In the genomic region with DNA sequence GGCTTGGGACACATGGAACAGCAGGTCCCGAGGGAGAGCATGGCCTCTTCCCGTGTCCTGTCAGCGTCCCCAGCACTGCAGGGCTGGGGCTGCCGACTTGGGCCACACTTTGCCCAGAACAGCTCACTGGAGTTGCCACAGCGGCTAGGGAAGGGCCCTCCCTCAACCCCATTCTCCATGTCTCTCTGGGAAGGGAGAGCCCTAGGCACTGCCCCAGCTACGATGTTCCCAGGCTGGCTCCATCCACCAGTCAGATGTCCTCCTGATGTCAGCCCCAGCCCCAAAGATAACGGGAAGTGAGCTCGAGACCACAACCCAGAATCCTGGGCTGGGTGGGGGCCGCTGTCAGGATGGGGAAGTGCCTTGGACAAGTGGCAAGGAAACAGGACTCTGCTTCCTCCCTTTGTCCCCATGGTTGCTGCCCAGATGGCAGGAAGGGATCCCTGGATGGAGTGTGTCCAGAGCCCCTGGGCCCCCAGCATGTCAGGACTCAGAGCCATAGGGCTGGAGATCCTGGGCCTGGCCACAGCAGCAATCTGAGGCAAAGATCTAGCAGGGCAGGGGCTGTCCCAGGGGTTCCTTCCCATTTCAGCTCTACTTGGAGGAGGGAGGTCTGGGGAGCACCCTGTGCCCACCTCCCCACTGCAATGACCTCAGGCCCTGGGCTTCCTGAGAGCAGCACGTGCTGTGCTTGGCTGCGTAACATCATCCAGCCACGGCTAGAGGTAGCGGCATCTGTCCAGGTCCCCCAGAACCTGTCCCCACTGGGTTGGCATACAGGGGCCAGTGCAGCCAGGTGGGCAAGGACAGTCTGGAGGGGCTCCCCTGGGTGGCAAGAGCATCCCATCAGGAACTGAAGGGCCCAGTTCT, we compare ENCODE assay signal across 11 cellular contexts. TPM values are rescaled to one million over a fixed set of nuclear protein-coding genes. Genes with fewer than 3 reads are reported as not detected.
A peak's percentile ranks its signal among the peaks of the same experiment; 100 is the strongest.
DNase-seq lines count a peak whose midpoint lies in the region; ATAC-seq and TF ChIP-seq lines count a peak whose summit lies in the region.
"Not testable (repeated sequence)": the region's sequence is repeated elsewhere in the genome, so short reads cannot be mapped to it uniquely, and the experiment has no call there.
"Had no signal": no experiment of that assay in that cellular context is flagged by ENCODE, and none has a peak within 500 bp of the region (broad histone marks: within the 10 kb centered on the region; RNA-seq: fewer than 3 reads in every experiment).

No MANE protein-coding gene starts in this region.

- H3K79me2 ChIP-seq in osteoblast (ENCODE audit: insufficient read depth, low read length) = not testable (repeated sequence)

- not testable (repeated sequence) for H3K36me3 ChIP-seq in CD8-positive, alpha-beta memory T cell (ENCODE audit: insufficient read depth, low read length); naive thymus-derived CD4-positive, alpha-beta T cell (ENCODE audit: control insufficient read depth in 2 of 3, insufficient read depth in 3 of 3, low read length in 3 of 3); osteoblast (ENCODE audit: insufficient read depth, low read length); upper lobe of right lung

- not testable (repeated sequence) for ATAC-seq in WTC11; central memory CD8-positive, alpha-beta T cell (replicated peaks; ENCODE audit: extremely low read depth, poor library complexity, severe bottlenecking); naive thymus-derived CD4-positive, alpha-beta T cell; upper lobe of right lung

- H3K4me2 ChIP-seq in osteoblast (ENCODE audit: insufficient read depth, low read length) = not testable (repeated sequence)

- TF ChIP-seq CTCF in WTC11 (IDR thresholded peaks at IDR 0.05); osteoblast (IDR thresholded peaks at IDR 0.05; ENCODE audit: extremely low read depth, low read depth, low read length); upper lobe of right lung (IDR thresholded peaks at IDR 0.05): not testable (repeated sequence)

- intact Hi-C loops in naive thymus-derived CD4-positive, alpha-beta T cell (cut with micrococcal nuclease); upper lobe of right lung (cut with DNase I): not testable (repeated sequence)

- not testable (repeated sequence) for H3K4me3 ChIP-seq in CD8-positive, alpha-beta memory T cell (ENCODE audit: low read length); naive thymus-derived CD4-positive, alpha-beta T cell (ENCODE audit: low read length); osteoblast (ENCODE audit: insufficient read depth, low read length); upper lobe of right lung

- CTCF ChIA-PET in CD8-positive, alpha-beta memory T cell (lab: Charles Lee); WTC11 (lab: Charles Lee); activated naive CD4-positive, alpha-beta T cell treated with anti-CD3 and anti-CD28 coated beads, Interleukin-2, amount 10 ng/mL, durations not matched to agents 7 days and 5 days (lab: Charles Lee); naive thymus-derived CD4-positive, alpha-beta T cell (lab: Charles Lee): not testable (repeated sequence)

- POLR2A ChIA-PET in CD8-positive, alpha-beta memory T cell (lab: Charles Lee); WTC11 (lab: Charles Lee); naive thymus-derived CD4-positive, alpha-beta T cell (lab: Charles Lee): not testable (repeated sequence)

- H3K9me3 ChIP-seq in CD8-positive, alpha-beta memory T cell (ENCODE audit: low read length); naive thymus-derived CD4-positive, alpha-beta T cell (ENCODE audit: control insufficient read depth in 2 of 3, low read length in 3 of 3); osteoblast (ENCODE audit: low read depth, low read length); upper lobe of right lung: not testable (repeated sequence)

- not testable (repeated sequence) for H3K27ac ChIP-seq in CD8-positive, alpha-beta memory T cell (ENCODE audit: low read depth, low read length); naive thymus-derived CD4-positive, alpha-beta T cell (ENCODE audit: low read depth, low read length); osteoblast (ENCODE audit: low read depth, low read length); upper lobe of right lung

- not testable (repeated sequence) for DNase-seq in CD8-positive, alpha-beta memory T cell; WTC11 (ENCODE audit: low spot score); activated naive CD4-positive, alpha-beta T cell treated with anti-CD3 and anti-CD28 coated beads, Interleukin-2, amount 10 ng/mL, durations not matched to agents 7 days and 5 days
- peak in 1 of 2 donors; percentile 8 for DNase-seq in central memory CD8-positive, alpha-beta T cell (ENCODE audit: low spot score in 2 of 2)
- DNase-seq in islet precursor cell (peak; percentile 29), osteoblast (ENCODE audit: insufficient read length, low spot score, missing footprints) (peak; percentile 17), upper lobe of right lung (peak; percentile 44)
- DNase-seq in naive thymus-derived CD4-positive, alpha-beta T cell = peak in 1 of 9 donors; percentile 14

- peak overlapping the region in 1 of 8 donors; percentile 14 for H3K27ac Mint-ChIP-seq in CD8-positive, alpha-beta memory T cell
- H3K27ac Mint-ChIP-seq in WTC11; activated naive CD4-positive, alpha-beta T cell treated with anti-CD3 and anti-CD28 coated beads, Interleukin-2, amount 10 ng/mL, durations not matched to agents 7 days and 5 days; central memory CD8-positive, alpha-beta T cell (ENCODE audit: low read depth); naive thymus-derived CD4-positive, alpha-beta T cell: not testable (repeated sequence)

- H3K27me3 ChIP-seq in CD8-positive, alpha-beta memory T cell (ENCODE audit: insufficient read depth, low read length, poor library complexity, severe bottlenecking); naive thymus-derived CD4-positive, alpha-beta T cell (ENCODE audit: control insufficient read depth in 2 of 2, insufficient read depth in 2 of 2, low read length in 2 of 2); osteoblast (ENCODE audit: insufficient read depth, low read length): not testable (repeated sequence)
- peaks cover 10% of the 10 kb centered on the region for H3K27me3 ChIP-seq in upper lobe of right lung

- peak overlapping the region in 6 of 7 donors; percentile 37 to 77 (median 68) for H3K4me3 Mint-ChIP-seq in CD8-positive, alpha-beta memory T cell
- H3K4me3 Mint-ChIP-seq in WTC11 = peak overlapping the region; percentile 27; the same call in 1 of the 2 replicates
- peak overlapping the region; percentile 18 for H3K4me3 Mint-ChIP-seq in activated naive CD4-positive, alpha-beta T cell treated with anti-CD3 and anti-CD28 coated beads, Interleukin-2, amount 10 ng/mL, durations not matched to agents 7 days and 5 days
- H3K4me3 Mint-ChIP-seq in central memory CD8-positive, alpha-beta T cell = peak overlapping the region; percentile 70
- peak overlapping the region; percentile 23 to 86 (median 70) for H3K4me3 Mint-ChIP-seq in naive thymus-derived CD4-positive, alpha-beta T cell

- not testable (repeated sequence) for H3K4me1 ChIP-seq in CD8-positive, alpha-beta memory T cell (ENCODE audit: insufficient read depth, low read length); naive thymus-derived CD4-positive, alpha-beta T cell (ENCODE audit: control insufficient read depth in 2 of 2, insufficient read depth in 2 of 2, low read length in 2 of 2); osteoblast (ENCODE audit: insufficient read depth, low read length); upper lobe of right lung

- H3K4me1 Mint-ChIP-seq in CD8-positive, alpha-beta memory T cell = peaks cover 0 to 10% (median 9%) of the 10 kb centered on the region in 3 donors
- not testable (repeated sequence) for H3K4me1 Mint-ChIP-seq in WTC11; central memory CD8-positive, alpha-beta T cell
- H3K4me1 Mint-ChIP-seq in activated naive CD4-positive, alpha-beta T cell treated with anti-CD3 and anti-CD28 coated beads, Interleukin-2, amount 10 ng/mL, durations not matched to agents 7 days and 5 days = peaks cover 16% of the 10 kb centered on the region
- peaks cover 0 to 13% (median 3%) of the 10 kb centered on the region in 7 donors for H3K4me1 Mint-ChIP-seq in naive thymus-derived CD4-positive, alpha-beta T cell

- not testable (repeated sequence) for H4K20me1 ChIP-seq in osteoblast (ENCODE audit: insufficient read depth, low read length)

- not testable (repeated sequence) for H3K9me3 Mint-ChIP-seq in CD8-positive, alpha-beta memory T cell; WTC11; activated naive CD4-positive, alpha-beta T cell treated with anti-CD3 and anti-CD28 coated beads, Interleukin-2, amount 10 ng/mL, durations not matched to agents 7 days and 5 days; central memory CD8-positive, alpha-beta T cell; naive thymus-derived CD4-positive, alpha-beta T cell

- H2AFZ ChIP-seq in osteoblast (ENCODE audit: low read length) = not testable (repeated sequence)

- H3K36me3 Mint-ChIP-seq in CD8-positive, alpha-beta memory T cell; WTC11; activated naive CD4-positive, alpha-beta T cell treated with anti-CD3 and anti-CD28 coated beads, Interleukin-2, amount 10 ng/mL, durations not matched to agents 7 days and 5 days; central memory CD8-positive, alpha-beta T cell (ENCODE audit: insufficient read depth); naive thymus-derived CD4-positive, alpha-beta T cell: not testable (repeated sequence)

- H3K27me3 Mint-ChIP-seq in CD8-positive, alpha-beta memory T cell = peaks cover 6 to 12% of the 10 kb centered on the region in 2 donors
- not testable (repeated sequence) for H3K27me3 Mint-ChIP-seq in WTC11 (ENCODE audit: low read depth); central memory CD8-positive, alpha-beta T cell
- H3K27me3 Mint-ChIP-seq in activated naive CD4-positive, alpha-beta T cell treated with anti-CD3 and anti-CD28 coated beads, Interleukin-2, amount 10 ng/mL, durations not matched to agents 7 days and 5 days = peaks cover 44% of the 10 kb centered on the region
- peaks cover 5 to 18% (median 15%) of the 10 kb centered on the region in 5 donors for H3K27me3 Mint-ChIP-seq in naive thymus-derived CD4-positive, alpha-beta T cell

RNA-seq across cellular contexts. Expression of a gene that starts 2.3 kb away (rescaled TPM):
- under 1 TPM; 0.84 to 0.85 TPM for total RNA-seq in CD8-positive, alpha-beta memory T cell
- 0.59 TPM for polyA plus RNA-seq in CD8-positive, alpha-beta memory T cell
- total RNA-seq in WTC11 (2021) (2.8 to 5.4 TPM (median 3.4 TPM) in 3 replicates), osteoblast (5.4 and 10.9 TPM in 2 replicates), upper lobe of right lung (0.78 TPM)
- 1 to 10 TPM in 1 of 5 experiments, under 1 TPM in 2, not detected in 2; 0.16 to 1.6 (median 0.73) TPM for total RNA-seq in naive thymus-derived CD4-positive, alpha-beta T cell
- not detected for polyA plus RNA-seq in naive thymus-derived CD4-positive, alpha-beta T cell
- total RNA-seq: CD4-positive, CD25-positive, alpha-beta regulatory T cell had no signal
- polyA plus RNA-seq: CD4-positive, CD25-positive, alpha-beta regulatory T cell had no signal

RNA-seq across cellular contexts. Expression of a gene that starts 13.6 kb away (rescaled TPM):
- not detected for total RNA-seq in CD8-positive, alpha-beta memory T cell
- 0.05 TPM for polyA plus RNA-seq in CD8-positive, alpha-beta memory T cell
- total RNA-seq in WTC11 (2021) = 10.5 to 13.6 TPM (median 13.3 TPM) in 3 replicates
- not detected for total RNA-seq in naive thymus-derived CD4-positive, alpha-beta T cell
- under 1 TPM in 1 of 2 donors, not detected in 1; 0.06 TPM for polyA plus RNA-seq in naive thymus-derived CD4-positive, alpha-beta T cell
- total RNA-seq in osteoblast = 0.29 TPM in 1 of 2 replicates, not detected in the other
- total RNA-seq in upper lobe of right lung = not detected
- total RNA-seq: CD4-positive, CD25-positive, alpha-beta regulatory T cell; NCI-H460; RPMI7951 had no signal
- polyA plus RNA-seq: CD4-positive, CD25-positive, alpha-beta regulatory T cell had no signal

RNA-seq across cellular contexts. Expression of a gene that starts 38.8 kb away (rescaled TPM):
- total RNA-seq in CD8-positive, alpha-beta memory T cell = 100 to 1,000 TPM; 111 to 113 TPM
- 43.2 TPM for polyA plus RNA-seq in CD8-positive, alpha-beta memory T cell
- total RNA-seq in WTC11 (2021) = 76.7 to 95.8 TPM (median 81.1 TPM) in 3 replicates
- 10 to 100 TPM; 52.5 to 82.9 (median 59.8) TPM for total RNA-seq in naive thymus-derived CD4-positive, alpha-beta T cell
- polyA plus RNA-seq in naive thymus-derived CD4-positive, alpha-beta T cell = 10 to 100 TPM; 37.0 to 53.5 TPM
- total RNA-seq in osteoblast = 18.3 and 24.2 TPM in 2 replicates
- total RNA-seq in upper lobe of right lung = 41.4 TPM

RNA-seq across cellular contexts. Expression of a gene that starts 39.4 kb away (rescaled TPM):
- total RNA-seq in CD8-positive, alpha-beta memory T cell = 100 to 1,000 TPM; 303 to 318 TPM
- 179 TPM for polyA plus RNA-seq in CD8-positive, alpha-beta memory T cell
- total RNA-seq in WTC11 (2021) (183 to 225 TPM (median 220 TPM) in 3 replicates), osteoblast (128 and 129 TPM in 2 replicates), upper lobe of right lung (128 TPM)
- total RNA-seq in naive thymus-derived CD4-positive, alpha-beta T cell = 100 to 1,000 TPM; 180 to 323 (median 227) TPM
- 100 to 1,000 TPM; 206 to 233 TPM for polyA plus RNA-seq in naive thymus-derived CD4-positive, alpha-beta T cell

RNA-seq across cellular contexts. Expression of a gene that starts 55.6 kb away (rescaled TPM):
- total RNA-seq in CD8-positive, alpha-beta memory T cell = not detected
- polyA plus RNA-seq in CD8-positive, alpha-beta memory T cell = not detected
- total RNA-seq in WTC11 (2021) = 0.18 TPM in 1 of 3 replicates, not detected in the others
- total RNA-seq in naive thymus-derived CD4-positive, alpha-beta T cell = not detected
- not detected for polyA plus RNA-seq in naive thymus-derived CD4-positive, alpha-beta T cell
- not detected in 2 replicates for total RNA-seq in osteoblast
- not detected for total RNA-seq in upper lobe of right lung
- total RNA-seq: CD4-positive, CD25-positive, alpha-beta regulatory T cell; NCI-H460; RPMI7951 had no signal
- polyA plus RNA-seq: CD4-positive, CD25-positive, alpha-beta regulatory T cell had no signal

Comparison
In these comparisons a context has a peak if more than half of its experiments do, and no peak if none do; other contexts are left out.
1. H3K4me3 Mint-ChIP-seq: peak in every context shown above with its lines; median percentile 70 in central memory CD8-positive, alpha-beta T cell; 70 in naive thymus-derived CD4-positive, alpha-beta T cell; 68 in CD8-positive, alpha-beta memory T cell; 27 in WTC11; 18 in activated naive CD4-positive, alpha-beta T cell treated with anti-CD3 and anti-CD28 coated beads, Interleukin-2, amount 10 ng/mL, durations not matched to agents 7 days and 5 days.